In the genomic region with DNA sequence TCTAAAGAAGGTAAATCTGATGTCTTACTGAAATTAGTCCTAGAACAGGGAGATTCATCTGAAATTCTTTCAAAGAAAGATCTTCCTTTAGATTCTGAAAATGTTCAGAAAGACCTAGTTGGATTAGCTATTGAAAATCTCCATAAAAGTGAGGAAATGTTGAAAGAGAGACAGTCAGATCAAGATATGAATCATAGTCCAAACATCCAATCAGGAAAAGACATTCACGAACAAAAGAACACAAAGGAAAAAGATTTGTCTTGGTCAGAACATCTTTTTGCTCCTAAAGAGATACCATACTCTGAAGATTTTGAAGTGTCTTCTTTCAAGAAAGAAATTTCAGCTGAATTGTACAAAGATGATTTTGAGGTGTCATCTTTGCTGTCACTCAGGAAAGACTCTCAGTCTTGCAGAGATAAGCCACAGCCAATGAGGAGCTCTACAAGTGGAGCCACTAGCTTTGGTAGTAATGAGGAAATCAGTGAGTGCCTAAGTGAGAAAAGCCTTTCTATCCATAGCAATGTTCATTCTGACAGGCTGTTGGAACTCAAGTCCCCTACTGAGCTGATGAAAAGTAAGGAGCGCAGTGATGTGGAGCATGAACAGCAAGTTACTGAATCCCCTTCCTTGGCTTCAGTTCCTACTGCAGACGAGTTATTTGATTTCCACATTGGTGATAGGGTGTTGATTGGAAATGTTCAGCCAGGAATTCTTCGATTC, we compare ENCODE assay signal across 1 cellular context.
TF ChIP-seq lines count a peak whose summit lies in the region.

No MANE protein-coding gene starts in this region.

TF ChIP-seq in IMR-90, 13 proteins besides CTCF, POLR2A, EP300 and RAD21:
- TF ChIP-seq CEBPB (IDR thresholded peaks at IDR 0.05; ENCODE audit: low read depth, low read length) = no peak
- no peak for TF ChIP-seq CHD1 (IDR thresholded peaks at IDR 0.05; ENCODE audit: low read depth, low read length)
- TF ChIP-seq, protein P1, sequence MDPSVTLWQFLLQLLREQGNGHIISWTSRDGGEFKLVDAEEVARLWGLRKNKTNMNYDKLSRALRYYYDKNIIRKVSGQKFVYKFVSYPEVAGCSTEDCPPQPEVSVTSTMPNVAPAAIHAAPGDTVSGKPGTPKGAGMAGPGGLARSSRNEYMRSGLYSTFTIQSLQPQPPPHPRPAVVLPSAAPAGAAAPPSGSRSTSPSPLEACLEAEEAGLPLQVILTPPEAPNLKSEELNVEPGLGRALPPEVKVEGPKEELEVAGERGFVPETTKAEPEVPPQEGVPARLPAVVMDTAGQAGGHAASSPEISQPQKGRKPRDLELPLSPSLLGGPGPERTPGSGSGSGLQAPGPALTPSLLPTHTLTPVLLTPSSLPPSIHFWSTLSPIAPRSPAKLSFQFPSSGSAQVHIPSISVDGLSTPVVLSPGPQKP (IDR thresholded peaks at IDR 0.05; ENCODE audit: borderline replicate concordance, low read depth, low read length) = no peak
- no peak for TF ChIP-seq RFX5 (IDR thresholded peaks at IDR 0.05; ENCODE audit: low read depth, low read length)
- TF ChIP-seq MXI1 (IDR thresholded peaks at IDR 0.05; ENCODE audit: borderline replicate concordance, low read depth, low read length) = no peak
- TF ChIP-seq, protein P2, sequence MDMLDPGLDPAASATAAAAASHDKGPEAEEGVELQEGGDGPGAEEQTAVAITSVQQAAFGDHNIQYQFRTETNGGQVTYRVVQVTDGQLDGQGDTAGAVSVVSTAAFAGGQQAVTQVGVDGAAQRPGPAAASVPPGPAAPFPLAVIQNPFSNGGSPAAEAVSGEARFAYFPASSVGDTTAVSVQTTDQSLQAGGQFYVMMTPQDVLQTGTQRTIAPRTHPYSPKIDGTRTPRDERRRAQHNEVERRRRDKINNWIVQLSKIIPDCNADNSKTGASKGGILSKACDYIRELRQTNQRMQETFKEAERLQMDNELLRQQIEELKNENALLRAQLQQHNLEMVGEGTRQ (IDR thresholded peaks at IDR 0.05; ENCODE audit: low read depth, low read length) = no peak
- TF ChIP-seq NFE2L2 (IDR thresholded peaks at IDR 0.05; ENCODE audit: low read depth, low read length) = no peak
- no peak for TF ChIP-seq MAFK (IDR thresholded peaks at IDR 0.05; ENCODE audit: low read depth, low read length)
- no peak for TF ChIP-seq BHLHE40 (IDR thresholded peaks at IDR 0.05; ENCODE audit: low read depth, low read length)
- TF ChIP-seq MAZ (IDR thresholded peaks at IDR 0.05; ENCODE audit: borderline replicate concordance, low read depth, low read length) = no peak
- no peak for TF ChIP-seq FOS (IDR thresholded peaks at IDR 0.05; ENCODE audit: low read depth, low read length)
- TF ChIP-seq RCOR1 (IDR thresholded peaks at IDR 0.05; ENCODE audit: insufficient replicate concordance, low read length) = no peak
- TF ChIP-seq SMC3 (IDR thresholded peaks at IDR 0.05; ENCODE audit: low read depth, low read length) = no peak
TF ChIP-seq in IMR-90: peak in this region for 0.
